ENCODE assay signal across 16 cellular contexts in genomic region chr16:31084584-31085298, GRCh38. TPM values are rescaled to one million over a fixed set of nuclear protein-coding genes. Genes with fewer than 3 reads are reported as not detected.
DNase-seq lines count a peak whose midpoint lies in the region; ATAC-seq and TF ChIP-seq lines count a peak whose summit lies in the region.
"Had no signal": no experiment of that assay in that cellular context is flagged by ENCODE, and none has a peak within 500 bp of the region (broad histone marks: within the 10 kb centered on the region; RNA-seq: fewer than 3 reads in every experiment).

No MANE protein-coding gene starts in this region.

- POLR2A ChIA-PET in HEK293 (lab: Yijun Ruan, JAX): interaction anchor here (1.3 to 2.7 kb wide), 4 partner anchors 9 to 33 kb away, joined by 3 to 12 read pairs (median 9); partner anchors contain the start of genes KAT8, ZNF646 and ZNF668
- POLR2A ChIA-PET in WTC11 (lab: Charles Lee): interaction anchor here (1.1 to 1.5 kb wide), 2 partner anchors 10 to 33 kb away, joined by 3 to 6 read pairs; partner anchors contain the start of genes KAT8 and ZNF646

- BruUV-seq in Calu3 (replicated peaks; lab: Mats Ljungman, UMichigan): no TSS peak

- CTCF ChIA-PET in HEK293 (lab: Yijun Ruan, JAX): interaction anchor here (0.6 kb wide), 1 partner anchor 57 kb away, joined by 3 read pairs; no protein-coding TSS in a partner anchor
- CTCF ChIA-PET in WTC11 (lab: Charles Lee): interaction anchor here (0.5 to 1.3 kb wide), 3 partner anchors 58 to 100 kb away, joined by 3 to 6 read pairs (median 4); partner anchors contain the start of gene HSD3B7
- CTCF ChIA-PET in Calu3 (lab: Charles Lee): interaction anchor here (1.4 kb wide), 1 partner anchor 99 kb away, joined by 4 read pairs; the partner anchor contains the start of gene HSD3B7

- ATAC-seq in WTC11: peak; percentile 13; the same call in 1 of the 2 replicates
- ATAC-seq: activated CD8-positive, alpha-beta memory T cell treated with anti-CD3 and anti-CD28 coated beads, Interleukin-2, amount 10 ng/mL, durations not matched to agents 7 days and 5 days had no signal

- H3K36me3 ChIP-seq in HEK293 (ENCODE audit: control insufficient read depth in 2 of 2, insufficient read depth in 1 of 2, low read length in 2 of 2): peaks cover 0 to 59% of the 10 kb centered on the region in 2 experiments; a peak in 2 of 3 replicates
- H3K36me3 ChIP-seq: ovary had no signal

- TF ChIP-seq CTCF in HEK293 (tag by site-specific recombination; IDR thresholded peaks at IDR 0.05) (no peak), WTC11 (IDR thresholded peaks at IDR 0.05) (no peak), Calu3 (IDR thresholded peaks at IDR 0.05; ENCODE audit: unreplicated experiment) (no peak)

- H3K9me3 Mint-ChIP-seq in WTC11 (no peaks in the 10 kb centered on the region), Calu3 (ENCODE audit: low read depth, unreplicated experiment) (no peaks in the 10 kb centered on the region)

- H3K27me3 Mint-ChIP-seq in WTC11 (ENCODE audit: low read depth) (no peaks in the 10 kb centered on the region), Calu3 (ENCODE audit: unreplicated experiment) (no peaks in the 10 kb centered on the region)
- H3K27me3 Mint-ChIP-seq: activated CD8-positive, alpha-beta memory T cell treated with anti-CD3 and anti-CD28 coated beads, Interleukin-2, amount 10 ng/mL, durations not matched to agents 7 days and 5 days had no signal

- H3K9me3 ChIP-seq in HEK293 (ENCODE audit: control insufficient read depth, insufficient read depth, low read depth, low read length): no peaks in the 10 kb centered on the region
- H3K9me3 ChIP-seq: Caco-2, left lung, ovary had no signal

- no peaks in the 10 kb centered on the region for H3K4me1 ChIP-seq in HEK293 (ENCODE audit: control insufficient read depth, insufficient read depth, low read length)
- H3K4me1 ChIP-seq: Caco-2 had no signal

- intact Hi-C loops in Calu3 (cut with micrococcal nuclease; ENCODE audit: unreplicated experiment): no loop called here

- H3K36me3 Mint-ChIP-seq in WTC11 (peaks cover 7% of the 10 kb centered on the region), Calu3 (ENCODE audit: insufficient read depth, unreplicated experiment) (peaks cover 40% of the 10 kb centered on the region)

- H3K4me3 ChIP-seq in HEK293 (ENCODE audit: low read depth, low read length): no peak overlapping the region
- H3K4me3 ChIP-seq: left lung, ovary had no signal

- H3K27ac ChIP-seq in HEK293 (ENCODE audit: extremely low read depth, low read depth, low read length): no peak overlapping the region
- H3K27ac ChIP-seq: left lung, ovary had no signal

- H3K4me1 Mint-ChIP-seq in WTC11 (no peaks in the 10 kb centered on the region), Calu3 (ENCODE audit: low read depth, unreplicated experiment) (no peaks in the 10 kb centered on the region)

- H3K4me3 Mint-ChIP-seq in WTC11: no peak overlapping the region
- H3K4me3 Mint-ChIP-seq in Calu3 (ENCODE audit: low read depth, unreplicated experiment): no peak overlapping the region
- H3K4me3 Mint-ChIP-seq: activated CD8-positive, alpha-beta memory T cell treated with anti-CD3 and anti-CD28 coated beads, Interleukin-2, amount 10 ng/mL, durations not matched to agents 7 days and 5 days had no signal

- DNase-seq in WTC11 (ENCODE audit: low spot score) (no peak), myocyte (ENCODE audit: low read depth) (peak; percentile 87), NCI-H2171 treated with DMSO at 0.1 percent for 48 hours (lab: John Stamatoyannopoulos, UW) (no peak), Calu3 (no peak)
- no peak for DNase-seq in activated CD4-positive, CD25-positive, alpha-beta regulatory T cell (lab: John Stamatoyannopoulos, UW)
- DNase-seq: activated CD4-positive, alpha-beta T cell treated with anti-CD3 and anti-CD28 coated beads for 1 hour; activated CD8-positive, alpha-beta memory T cell treated with anti-CD3 and anti-CD28 coated beads, Interleukin-2, amount 10 ng/mL, durations not matched to agents 7 days and 5 days; activated effector memory CD4-positive, alpha-beta T cell treated with Interleukin-2 at 50 U/mL for 16 hours; Caco-2; Kasumi-1; left lung; NCI-H1417 treated with DMSO at 0.1 percent for 48 hours; ovary; RPMI8226; trophoblast cell had no signal

- H3K27ac Mint-ChIP-seq in WTC11 (no peak overlapping the region), Calu3 (ENCODE audit: unreplicated experiment) (no peak overlapping the region)
- H3K27ac Mint-ChIP-seq: activated CD8-positive, alpha-beta memory T cell treated with anti-CD3 and anti-CD28 coated beads, Interleukin-2, amount 10 ng/mL, durations not matched to agents 7 days and 5 days had no signal

TF ChIP-seq in HEK293, 187 proteins besides CTCF, POLR2A, EP300 and RAD21 (continues in another document):
- TF ChIP-seq, protein P1, sequence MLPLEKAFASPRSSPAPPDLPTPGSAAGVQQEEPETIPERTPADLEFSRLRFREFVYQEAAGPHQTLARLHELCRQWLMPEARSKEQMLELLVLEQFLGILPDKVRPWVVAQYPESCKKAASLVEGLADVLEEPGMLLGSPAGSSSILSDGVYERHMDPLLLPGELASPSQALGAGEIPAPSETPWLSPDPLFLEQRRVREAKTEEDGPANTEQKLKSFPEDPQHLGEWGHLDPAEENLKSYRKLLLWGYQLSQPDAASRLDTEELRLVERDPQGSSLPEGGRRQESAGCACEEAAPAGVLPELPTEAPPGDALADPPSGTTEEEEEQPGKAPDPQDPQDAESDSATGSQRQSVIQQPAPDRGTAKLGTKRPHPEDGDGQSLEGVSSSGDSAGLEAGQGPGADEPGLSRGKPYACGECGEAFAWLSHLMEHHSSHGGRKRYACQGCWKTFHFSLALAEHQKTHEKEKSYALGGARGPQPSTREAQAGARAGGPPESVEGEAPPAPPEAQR (tag by site-specific recombination; IDR thresholded peaks at IDR 0.05): no peak
- TF ChIP-seq, protein P2, sequence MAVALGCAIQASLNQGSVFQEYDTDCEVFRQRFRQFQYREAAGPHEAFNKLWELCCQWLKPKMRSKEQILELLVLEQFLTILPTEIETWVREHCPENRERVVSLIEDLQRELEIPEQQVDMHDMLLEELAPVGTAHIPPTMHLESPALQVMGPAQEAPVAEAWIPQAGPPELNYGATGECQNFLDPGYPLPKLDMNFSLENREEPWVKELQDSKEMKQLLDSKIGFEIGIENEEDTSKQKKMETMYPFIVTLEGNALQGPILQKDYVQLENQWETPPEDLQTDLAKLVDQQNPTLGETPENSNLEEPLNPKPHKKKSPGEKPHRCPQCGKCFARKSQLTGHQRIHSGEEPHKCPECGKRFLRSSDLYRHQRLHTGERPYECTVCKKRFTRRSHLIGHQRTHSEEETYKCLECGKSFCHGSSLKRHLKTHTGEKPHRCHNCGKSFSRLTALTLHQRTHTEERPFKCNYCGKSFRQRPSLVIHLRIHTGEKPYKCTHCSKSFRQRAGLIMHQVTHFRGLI (tag by site-specific recombination; IDR thresholded peaks at IDR 0.05): no peak
- TF ChIP-seq ZNF221 (tag by site-specific recombination; IDR thresholded peaks at IDR 0.05; ENCODE audit: borderline replicate concordance) (no peak), ZIC2 (tag by site-specific recombination; IDR thresholded peaks at IDR 0.05) (peak; percentile 56)

TF ChIP-seq in WTC11, 78 proteins besides CTCF, POLR2A, EP300 and RAD21:
- TF ChIP-seq, protein P3, sequence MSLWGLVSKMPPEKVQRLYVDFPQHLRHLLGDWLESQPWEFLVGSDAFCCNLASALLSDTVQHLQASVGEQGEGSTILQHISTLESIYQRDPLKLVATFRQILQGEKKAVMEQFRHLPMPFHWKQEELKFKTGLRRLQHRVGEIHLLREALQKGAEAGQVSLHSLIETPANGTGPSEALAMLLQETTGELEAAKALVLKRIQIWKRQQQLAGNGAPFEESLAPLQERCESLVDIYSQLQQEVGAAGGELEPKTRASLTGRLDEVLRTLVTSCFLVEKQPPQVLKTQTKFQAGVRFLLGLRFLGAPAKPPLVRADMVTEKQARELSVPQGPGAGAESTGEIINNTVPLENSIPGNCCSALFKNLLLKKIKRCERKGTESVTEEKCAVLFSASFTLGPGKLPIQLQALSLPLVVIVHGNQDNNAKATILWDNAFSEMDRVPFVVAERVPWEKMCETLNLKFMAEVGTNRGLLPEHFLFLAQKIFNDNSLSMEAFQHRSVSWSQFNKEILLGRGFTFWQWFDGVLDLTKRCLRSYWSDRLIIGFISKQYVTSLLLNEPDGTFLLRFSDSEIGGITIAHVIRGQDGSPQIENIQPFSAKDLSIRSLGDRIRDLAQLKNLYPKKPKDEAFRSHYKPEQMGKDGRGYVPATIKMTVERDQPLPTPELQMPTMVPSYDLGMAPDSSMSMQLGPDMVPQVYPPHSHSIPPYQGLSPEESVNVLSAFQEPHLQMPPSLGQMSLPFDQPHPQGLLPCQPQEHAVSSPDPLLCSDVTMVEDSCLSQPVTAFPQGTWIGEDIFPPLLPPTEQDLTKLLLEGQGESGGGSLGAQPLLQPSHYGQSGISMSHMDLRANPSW (CRISPR knock-in tag; conservative IDR thresholded peaks at IDR 0.05; ENCODE audit: low read depth): no peak
- 0 out of 2 replicates have a peak, but pooled peaks have one; percentile 21 for TF ChIP-seq NR2C2 (CRISPR knock-in tag; IDR thresholded peaks at IDR 0.05)

RNA-seq across cellular contexts. Expression of gene PRSS53, which starts 4.0 kb away (rescaled TPM):
- 2.5 to 4.9 TPM (median 4.1 TPM) in 3 replicates for total RNA-seq in WTC11 (2021)
- 3.9 and 4.1 TPM in 2 replicates for total RNA-seq in myocyte
- 1.7 TPM for polyA plus RNA-seq in myocyte (2012)
- 4.6 and 7.0 TPM in 2 replicates for total RNA-seq in Calu3 (2022)

RNA-seq across cellular contexts. Expression of gene VKORC1, which starts 9.9 kb away (rescaled TPM):
- 85.7 to 114 TPM (median 110 TPM) in 3 replicates for total RNA-seq in WTC11 (2021)
- total RNA-seq in myocyte: 143 and 171 TPM in 2 replicates
- polyA plus RNA-seq in myocyte (2012): 313 TPM
- total RNA-seq in Calu3 (2022): 80.1 and 86.8 TPM in 2 replicates

RNA-seq across cellular contexts. Expression of gene ZNF646, which starts 10.5 kb away (rescaled TPM):
- total RNA-seq in WTC11 (2021): 26.7 to 29.3 TPM (median 29.1 TPM) in 3 replicates
- 17.6 and 29.6 TPM in 2 replicates for total RNA-seq in myocyte
- 13.2 TPM for polyA plus RNA-seq in myocyte (2012)
- 34.4 and 34.9 TPM in 2 replicates for total RNA-seq in Calu3 (2022)

RNA-seq across cellular contexts. Expression of gene ZNF668, which starts 10.7 kb away (rescaled TPM):
- 13.5 to 17.3 TPM (median 16.6 TPM) in 3 replicates for total RNA-seq in WTC11 (2021)
- total RNA-seq in myocyte: 45.4 and 65.3 TPM in 2 replicates
- polyA plus RNA-seq in myocyte (2012): 56.4 TPM
- total RNA-seq in Calu3 (2022): 12.5 and 13.0 TPM in 2 replicates

RNA-seq across cellular contexts. Expression of gene BCKDK, which starts 23.4 kb away (rescaled TPM):
- 58.3 to 71.3 TPM (median 69.3 TPM) in 3 replicates for total RNA-seq in WTC11 (2021)
- total RNA-seq in myocyte: 158 and 239 TPM in 2 replicates
- 96.3 TPM for polyA plus RNA-seq in myocyte (2012)
- total RNA-seq in Calu3 (2022): 49.3 and 52.0 TPM in 2 replicates
